Comparison of ENCODE assay signal across 1 cellular context in genomic region chr22:43002198-43002577, GRCh38.
TF ChIP-seq lines count a peak whose summit lies in the region.

No MANE protein-coding gene starts in this region.

TF ChIP-seq in SK-N-SH treated with all-trans-retinoic acid at 6 μM for 48 hours, 23 proteins besides CTCF, POLR2A, EP300 and RAD21 (continued from another document):
- no peak for TF ChIP-seq PATZ1 (CRISPR knock-in tag; IDR thresholded peaks at IDR 0.05; ENCODE audit: borderline replicate concordance)
- no peak for TF ChIP-seq RARB (CRISPR knock-in tag; IDR thresholded peaks at IDR 0.05)
